In the genomic region with DNA sequence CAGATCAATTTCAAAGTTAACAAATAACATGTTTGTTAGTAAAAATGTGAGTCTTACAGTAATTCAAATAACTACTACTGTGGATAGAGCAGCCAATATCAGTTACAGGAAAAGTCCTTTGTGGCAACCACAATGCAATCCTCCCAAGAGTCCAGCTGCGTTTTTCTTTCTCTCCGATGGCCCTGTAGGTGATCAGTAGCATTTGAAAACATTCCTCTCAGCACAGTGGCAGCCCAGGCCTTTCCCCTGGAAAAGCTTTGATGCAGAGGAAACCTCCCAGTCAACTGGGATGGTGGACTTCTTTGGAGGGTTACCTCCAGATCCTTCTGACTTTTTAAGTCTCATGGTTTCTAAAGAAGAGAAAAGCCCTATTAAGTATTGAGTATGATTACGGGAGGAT, we compare ENCODE assay signal across 27 cellular contexts. TPM values are rescaled to one million over a fixed set of nuclear protein-coding genes. Genes with fewer than 3 reads are reported as not detected.
"Had no signal": no experiment of that assay in that cellular context is flagged by ENCODE, and none has a peak within 500 bp of the region (broad histone marks: within the 10 kb centered on the region; RNA-seq: fewer than 3 reads in every experiment).

No MANE protein-coding gene starts in this region.

- H3K4me1 Mint-ChIP-seq: memory B cell; mesothelial cell of epicardium; natural killer cell; stimulated activated naive CD8-positive, alpha-beta T cell treated with anti-CD3 and anti-CD28 coated beads, Interleukin-15, amount 100 ng/mL, for 72 hours had no signal

- H3K9me3 ChIP-seq: esophagus muscularis mucosa, gastroesophageal sphincter, left ventricle myocardium inferior, lower lobe of right lung, ovary, right atrium auricular region, sigmoid colon, thoracic aorta had no signal

- H3K36me3 Mint-ChIP-seq: mesothelial cell of epicardium; natural killer cell; stimulated activated naive B cell treated with anti-CD40 and anti-IgM and Interleukin-4, amounts not matched to agents 10 μg/mL and 1 μg/mL and 100 μg/mL, for 72 hours had no signal

- H3K36me3 ChIP-seq: esophagus muscularis mucosa, gastroesophageal sphincter, left ventricle myocardium inferior, lower lobe of right lung, ovary, right atrium auricular region, sigmoid colon, thoracic aorta had no signal

- H3K4me1 ChIP-seq: gastroesophageal sphincter, left ventricle myocardium inferior, lower lobe of right lung, right atrium auricular region, sigmoid colon had no signal

- H3K9me3 Mint-ChIP-seq: memory B cell; natural killer cell; neural crest cell; stimulated activated naive B cell treated with anti-CD40 and anti-IgM and Interleukin-4, amounts not matched to agents 10 μg/mL and 1 μg/mL and 100 μg/mL, for 72 hours; stimulated activated naive CD8-positive, alpha-beta T cell treated with anti-CD3 and anti-CD28 coated beads, Interleukin-15, amount 100 ng/mL, for 72 hours had no signal

- H3K4me3 ChIP-seq: esophagus muscularis mucosa, gastroesophageal sphincter, left ventricle myocardium inferior, lower lobe of right lung, ovary, right atrium auricular region, sigmoid colon, skin epidermis, thoracic aorta had no signal

- H3K27ac ChIP-seq: epithelial cell of prostate, esophagus muscularis mucosa, gastroesophageal sphincter, left ventricle myocardium inferior, lower lobe of right lung, ovary, right atrium auricular region, sigmoid colon, skin epidermis, thoracic aorta had no signal

- FAIRE-seq: kidney, urothelium cell line had no signal

- H3K27ac Mint-ChIP-seq: memory B cell; mesothelial cell of epicardium; natural killer cell; stimulated activated naive B cell treated with anti-CD40 and anti-IgM and Interleukin-4, amounts not matched to agents 10 μg/mL and 1 μg/mL and 100 μg/mL, for 72 hours; stimulated activated naive CD8-positive, alpha-beta T cell treated with anti-CD3 and anti-CD28 coated beads, Interleukin-15, amount 100 ng/mL, for 72 hours had no signal

- H3K27me3 ChIP-seq: ovary, sigmoid colon had no signal

- DNase-seq: effector memory CD4-positive, alpha-beta T cell; glutamatergic neuron; kidney; left cardiac atrium; left ventricle myocardium inferior; lower lobe of right lung; natural killer cell; nucleus accumbens; ovary; sigmoid colon; stimulated activated CD4-positive, alpha-beta T cell treated with anti-CD3 and anti-CD28 coated beads, Interleukin-2, amount 100 ng/mL, for 24 hours; stimulated activated CD4-positive, alpha-beta T cell treated with anti-CD3 and anti-CD28 coated beads, Interleukin-4, amount 100 ng/mL, for 4 hours; stimulated activated naive B cell treated with anti-CD40 and anti-IgM and Interleukin-4, amounts not matched to agents 10 μg/mL and 1 μg/mL and 100 μg/mL, for 72 hours; stimulated activated naive CD8-positive, alpha-beta T cell treated with anti-CD3 and anti-CD28 coated beads, Interleukin-15, amount 100 ng/mL, for 72 hours; substantia nigra; trophoblast cell had no signal

- ATAC-seq: gastroesophageal sphincter; left cardiac atrium; lower lobe of right lung; natural killer cell; stimulated activated naive B cell treated with anti-CD40 and anti-IgM and Interleukin-4, amounts not matched to agents 10 μg/mL and 1 μg/mL and 100 μg/mL, for 72 hours; stimulated activated naive CD8-positive, alpha-beta T cell treated with anti-CD3 and anti-CD28 coated beads, Interleukin-15, amount 100 ng/mL, for 72 hours had no signal

- H3K4me3 Mint-ChIP-seq: memory B cell; mesothelial cell of epicardium; natural killer cell; neural crest cell; stimulated activated naive B cell treated with anti-CD40 and anti-IgM and Interleukin-4, amounts not matched to agents 10 μg/mL and 1 μg/mL and 100 μg/mL, for 72 hours; stimulated activated naive CD8-positive, alpha-beta T cell treated with anti-CD3 and anti-CD28 coated beads, Interleukin-15, amount 100 ng/mL, for 72 hours had no signal

RNA-seq across cellular contexts. Expression of a gene that starts 56.1 kb away (rescaled TPM):
- total RNA-seq: fibroblast of villous mesenchyme, mesothelial cell of epicardium, natural killer cell, neural crest cell, thoracic aorta had no signal
